23 cellular contexts compared by ENCODE assay signal in the genomic region with DNA sequence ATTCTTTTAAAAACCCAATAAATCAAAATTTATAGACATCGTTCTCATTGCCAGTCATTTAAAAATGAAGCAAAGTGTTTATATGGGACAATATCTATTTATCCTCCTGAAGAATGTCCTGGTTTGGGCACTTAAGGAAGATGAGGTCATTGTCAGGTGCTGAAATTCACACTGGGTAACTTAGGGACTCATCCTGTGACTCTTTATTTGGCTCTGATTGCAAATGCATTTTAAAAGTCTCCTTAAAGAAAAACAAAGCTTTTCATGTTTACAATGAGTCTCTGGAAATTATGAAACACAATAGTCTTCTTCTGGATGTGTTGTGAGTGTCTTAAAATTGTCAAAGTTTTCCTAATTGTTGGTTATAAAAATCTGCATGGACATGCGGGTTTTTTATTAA.
"Had no signal": no experiment of that assay in that cellular context is flagged by ENCODE, and none has a peak within 500 bp of the region (broad histone marks: within the 10 kb centered on the region; RNA-seq: fewer than 3 reads in every experiment).

No MANE protein-coding gene starts in this region.

- DNase-seq: cortex of kidney; effector memory CD8-positive, alpha-beta T cell; erythroblast; esophagus squamous epithelium; hypothalamus; kidney; mesenchymal stem cell; midbrain; naive thymus-derived CD4-positive, alpha-beta T cell; nucleus accumbens; ovary; posterior cingulate gyrus; psoas muscle; right cardiac atrium; sigmoid colon; stimulated activated CD4-positive, alpha-beta T cell treated with anti-CD3 and anti-CD28 coated beads, Interleukin-2, amount 100 ng/mL, for 24 hours; stimulated activated CD4-positive, alpha-beta T cell treated with anti-CD3 and anti-CD28 coated beads, Interleukin-4, amount 100 ng/mL, for 24 hours; stimulated activated naive CD4-positive, alpha-beta T cell treated with Interleukin-2 at 50 U/mL for 16 hours; stomach; thyroid gland had no signal

- H3K9me3 ChIP-seq: esophagus squamous epithelium, ovary, psoas muscle, sigmoid colon, stomach, thyroid gland had no signal

- FAIRE-seq: endometrium, frontal cortex, kidney had no signal

- H3K36me3 ChIP-seq: esophagus squamous epithelium, ovary, sigmoid colon, stomach, thyroid gland had no signal

- H3K4me1 ChIP-seq: esophagus squamous epithelium, psoas muscle, sigmoid colon, stomach, thyroid gland had no signal

- H3K4me3 ChIP-seq: esophagus squamous epithelium, lung, ovary, psoas muscle, sigmoid colon, stomach, thyroid gland had no signal

- H3K27me3 ChIP-seq: esophagus squamous epithelium, ovary, sigmoid colon, stomach, thyroid gland had no signal

- H3K27ac ChIP-seq: esophagus squamous epithelium, ovary, psoas muscle, sigmoid colon, stomach, thyroid gland had no signal
